ENCODE assay signal across 1 cellular context in genomic region chr4:166535865-166536264, GRCh38.
TF ChIP-seq lines count a peak whose summit lies in the region.

No MANE protein-coding gene starts in this region.

TF ChIP-seq in H1, 55 proteins besides CTCF, POLR2A, EP300 and RAD21 (continued from another document):
- no peak for TF ChIP-seq CEBPB (IDR thresholded peaks at IDR 0.05; ENCODE audit: low read depth, low read length)
- TF ChIP-seq CHD7 (IDR thresholded peaks at IDR 0.05; ENCODE audit: insufficient replicate concordance, low read length): no peak
- TF ChIP-seq EGR1 (IDR thresholded peaks at IDR 0.05; ENCODE audit: borderline replicate concordance, low read depth, low read length): no peak
- TF ChIP-seq NANOG (IDR thresholded peaks at IDR 0.05; ENCODE audit: insufficient read depth, low read depth, low read length, poor library complexity, severe bottlenecking): no peak
- no peak for TF ChIP-seq SIX5 (IDR thresholded peaks at IDR 0.05; ENCODE audit: low read depth, low read length)
- TF ChIP-seq HDAC6 (IDR thresholded peaks at IDR 0.05; ENCODE audit: low read depth, low read length): no peak
